ENCODE assay signal across 19 cellular contexts in genomic region chr16:85281181-85281580, GRCh38.
"Had no signal": no experiment of that assay in that cellular context is flagged by ENCODE, and none has a peak within 500 bp of the region (broad histone marks: within the 10 kb centered on the region; RNA-seq: fewer than 3 reads in every experiment).

No MANE protein-coding gene starts in this region.

- H3K9me3 Mint-ChIP-seq: activated naive CD4-positive, alpha-beta T cell treated with anti-CD3 and anti-CD28 coated beads, Interleukin-2, amount 10 ng/mL, durations not matched to agents 7 days and 5 days; activated T-cell treated with anti-CD3 and anti-CD28 coated beads, Interleukin-2, amount 50 U/mL, for 4 hours; mesothelial cell of epicardium; nephron; stimulated activated memory B cell treated with anti-CD40 and anti-IgM and Interleukin-4, amounts not matched to agents 10 μg/mL and 1 μg/mL and 100 μg/mL, for 72 hours; type B pancreatic cell had no signal

- DNase-seq: activated CD4-positive, alpha-beta T cell treated with anti-CD3 and anti-CD28 coated beads, Interleukin-2, amount 50 U/mL, for 1 hour; activated CD4-positive, CD25-positive, alpha-beta regulatory T cell treated with anti-CD3 and anti-CD28 coated beads, Interleukin-2, amount 50 U/mL, for 72 hours; activated CD8-positive, alpha-beta memory T cell treated with anti-CD3 and anti-CD28 coated beads, Interleukin-2, amount 50 U/mL, for 4 hours; activated naive CD4-positive, alpha-beta T cell treated with anti-CD3 and anti-CD28 coated beads, Interleukin-2, amount 10 ng/mL, durations not matched to agents 7 days and 5 days; activated T-cell treated with anti-CD3 and anti-CD28 coated beads, Interleukin-2, amount 50 U/mL, for 4 hours; aorta; brain microvascular endothelial cell; central memory CD4-positive, alpha-beta T cell; dorsolateral prefrontal cortex; foreskin keratinocyte; head of caudate nucleus; nucleus accumbens; sigmoid colon; stimulated activated CD4-positive, alpha-beta T cell treated with anti-CD3 and anti-CD28 coated beads, Interleukin-4, amount 100 ng/mL, for 24 hours; testis had no signal

- H3K4me3 Mint-ChIP-seq: activated naive CD4-positive, alpha-beta T cell treated with anti-CD3 and anti-CD28 coated beads, Interleukin-2, amount 10 ng/mL, durations not matched to agents 7 days and 5 days; activated T-cell treated with anti-CD3 and anti-CD28 coated beads, Interleukin-2, amount 50 U/mL, for 4 hours; mesothelial cell of epicardium; nephron; stimulated activated memory B cell treated with anti-CD40 and anti-IgM and Interleukin-4, amounts not matched to agents 10 μg/mL and 1 μg/mL and 100 μg/mL, for 72 hours; type B pancreatic cell had no signal

- H3K36me3 Mint-ChIP-seq: activated naive CD4-positive, alpha-beta T cell treated with anti-CD3 and anti-CD28 coated beads, Interleukin-2, amount 10 ng/mL, durations not matched to agents 7 days and 5 days; stimulated activated memory B cell treated with anti-CD40 and anti-IgM and Interleukin-4, amounts not matched to agents 10 μg/mL and 1 μg/mL and 100 μg/mL, for 72 hours; type B pancreatic cell had no signal

- H3K27ac Mint-ChIP-seq: activated naive CD4-positive, alpha-beta T cell treated with anti-CD3 and anti-CD28 coated beads, Interleukin-2, amount 10 ng/mL, durations not matched to agents 7 days and 5 days; mesothelial cell of epicardium; nephron; stimulated activated memory B cell treated with anti-CD40 and anti-IgM and Interleukin-4, amounts not matched to agents 10 μg/mL and 1 μg/mL and 100 μg/mL, for 72 hours; type B pancreatic cell had no signal

- H3K4me1 Mint-ChIP-seq: activated naive CD4-positive, alpha-beta T cell treated with anti-CD3 and anti-CD28 coated beads, Interleukin-2, amount 10 ng/mL, durations not matched to agents 7 days and 5 days; stimulated activated memory B cell treated with anti-CD40 and anti-IgM and Interleukin-4, amounts not matched to agents 10 μg/mL and 1 μg/mL and 100 μg/mL, for 72 hours had no signal

- H3K27me3 Mint-ChIP-seq: activated naive CD4-positive, alpha-beta T cell treated with anti-CD3 and anti-CD28 coated beads, Interleukin-2, amount 10 ng/mL, durations not matched to agents 7 days and 5 days had no signal
